ENCODE assay signal across 24 cellular contexts in genomic region chr6:21942910-21943309, GRCh38.
DNase-seq lines count a peak whose midpoint lies in the region; ATAC-seq, FAIRE-seq and TF ChIP-seq lines count a peak whose summit lies in the region.
"Had no signal": no experiment of that assay in that cellular context is flagged by ENCODE, and none has a peak within 500 bp of the region (broad histone marks: within the 10 kb centered on the region; RNA-seq: fewer than 3 reads in every experiment).

No MANE protein-coding gene starts in this region.

- intact Hi-C loops in Panc1 (cut with micrococcal nuclease; ENCODE audit: unreplicated experiment) (no loop called here), endothelial cell of umbilical vein (cut with micrococcal nuclease) (loop anchor here (10.0 kb wide), 1 partner anchor 908 kb away; no protein-coding TSS in a partner anchor)

- H3K4me1 Mint-ChIP-seq in nephron progenitor cell, result peaks cover 36% of the 10 kb centered on the region
- H3K4me1 Mint-ChIP-seq: activated naive CD8-positive, alpha-beta T cell treated with anti-CD3 and anti-CD28 coated beads for 36 hours; memory B cell had no signal

- H3K9me1 ChIP-seq in endothelial cell of umbilical vein (replicated peaks; ENCODE audit: control insufficient read depth, extremely low read depth, insufficient read depth, low read length), result no peaks in the 10 kb centered on the region

- in situ Hi-C loops in Caki2 (cut with HindIII; ENCODE audit: low pct_unique_long_range_greater_than_20kb, low sequenced_read_pairs) (no loop called here), Panc1 (cut with HindIII; ENCODE audit: low pct_unique_long_range_greater_than_20kb, low sequenced_read_pairs) (no loop called here)

- peaks cover 7% of the 10 kb centered on the region for H3K27me3 Mint-ChIP-seq in nephron progenitor cell (ENCODE audit: low read depth, poor library complexity)
- H3K27me3 Mint-ChIP-seq: activated naive CD8-positive, alpha-beta T cell treated with anti-CD3 and anti-CD28 coated beads for 36 hours; memory B cell; naive B cell had no signal

- H3K27me3 ChIP-seq in Panc1 (ENCODE audit: control insufficient read depth, insufficient read depth, low read length) (no peaks in the 10 kb centered on the region), endothelial cell of umbilical vein (ENCODE audit: control insufficient read depth in 2 of 2, insufficient read depth in 2 of 2, low read length in 2 of 2) (no peaks in the 10 kb centered on the region)
- H3K27me3 ChIP-seq: brain microvascular endothelial cell, colonic mucosa had no signal

- no peaks in the 10 kb centered on the region for H3K79me2 ChIP-seq in endothelial cell of umbilical vein (ENCODE audit: control insufficient read depth, insufficient read depth, low read length)
- H3K79me2 ChIP-seq: parathyroid adenoma had no signal

- H3K36me3 ChIP-seq in Panc1 (ENCODE audit: control insufficient read depth, insufficient read depth, low read length) (no peaks in the 10 kb centered on the region), endothelial cell of umbilical vein (ENCODE audit: control insufficient read depth in 2 of 2, extremely low read depth in 1 of 2, insufficient read depth in 2 of 2, low read length in 2 of 2) (no peaks in the 10 kb centered on the region)
- H3K36me3 ChIP-seq: brain microvascular endothelial cell, colonic mucosa, HAP-1 had no signal

- H3K27ac ChIP-seq in Panc1 (ENCODE audit: low read length) (0 out of 2 replicates have a peak overlapping the region, but pooled peaks have one; percentile 15), endothelial cell of umbilical vein (ENCODE audit: insufficient read depth, low read depth, low read length) (peak overlapping the region; percentile 46)
- H3K27ac ChIP-seq: brain microvascular endothelial cell, colonic mucosa, parathyroid adenoma had no signal

- H3K4me2 ChIP-seq in endothelial cell of umbilical vein (ENCODE audit: insufficient read depth, low read length), result peak overlapping the region; percentile 42

- H3K4me1 ChIP-seq in Panc1 (ENCODE audit: control insufficient read depth, insufficient read depth, low read length) (0 out of 2 replicates have a peak, but pooled peaks cover 1% of the 10 kb centered on the region), endothelial cell of umbilical vein (ENCODE audit: control insufficient read depth, extremely low read depth, insufficient read depth, low read length) (peaks cover 27% of the 10 kb centered on the region)
- H3K4me1 ChIP-seq: colonic mucosa had no signal

- H3K36me3 Mint-ChIP-seq in nephron progenitor cell (ENCODE audit: low read depth), result peaks cover 42% of the 10 kb centered on the region
- H3K36me3 Mint-ChIP-seq: activated naive CD8-positive, alpha-beta T cell treated with anti-CD3 and anti-CD28 coated beads for 36 hours; CD8-positive, alpha-beta T cell; memory B cell; naive B cell had no signal

- CTCF ChIA-PET in Panc1 (lab: Charles Lee) (no interaction called here), endothelial cell of umbilical vein (lab: Charles Lee) (interaction anchor here (0.7 to 1.6 kb wide), 4 partner anchors 10 to 332 kb away, joined by 3 to 4 read pairs (median 3); no protein-coding TSS in a partner anchor)

- BruUV-seq in Panc1 (replicated peaks; lab: Mats Ljungman, UMichigan) (no TSS peak), endothelial cell of umbilical vein (replicated peaks; lab: Mats Ljungman, UMichigan) (no TSS peak)

- POLR2A ChIA-PET in Panc1 (lab: Charles Lee) (no interaction called here), endothelial cell of umbilical vein (lab: Charles Lee) (interaction anchor here (0.7 to 1.2 kb wide), 2 partner anchors 348 to 349 kb away, joined by 3 to 4 read pairs; partner anchors contain the start of gene SOX4)

- H3K9ac ChIP-seq in endothelial cell of umbilical vein (replicated peaks; ENCODE audit: extremely low read depth, insufficient read depth, low read length), result peak overlapping the region; percentile 36
- H3K9ac ChIP-seq: parathyroid adenoma had no signal

- H3K4me3 Mint-ChIP-seq in nephron progenitor cell, result no peak overlapping the region
- H3K4me3 Mint-ChIP-seq: activated naive CD8-positive, alpha-beta T cell treated with anti-CD3 and anti-CD28 coated beads for 36 hours; CD8-positive, alpha-beta T cell; memory B cell; naive B cell had no signal

- peak overlapping the region; percentile 43 for H2AFZ ChIP-seq in endothelial cell of umbilical vein (ENCODE audit: low read depth, low read length)
- H2AFZ ChIP-seq: parathyroid adenoma had no signal

- FAIRE-seq in endothelial cell of umbilical vein (lab: Jason Lieb, UNC), result peak; percentile 46
- FAIRE-seq: frontal cortex had no signal

- H3K9me3 Mint-ChIP-seq in nephron progenitor cell, result no peaks in the 10 kb centered on the region
- H3K9me3 Mint-ChIP-seq: activated naive CD8-positive, alpha-beta T cell treated with anti-CD3 and anti-CD28 coated beads for 36 hours; activated T-helper 2 cell treated with anti-CD3 and anti-CD28 coated beads, Interferon-gamma antibody, Interleukin-2, Interleukin-4, amounts not matched to agents 10 μg/mL and 5 μg/mL and 100 μg/mL, durations not matched to agents 14 hours and 24 hours and 36 hours; CD8-positive, alpha-beta T cell had no signal

- no peak for TF ChIP-seq POLR2A in endothelial cell of umbilical vein (IDR thresholded peaks at IDR 0.05; ENCODE audit: low read depth, low read length)

- peak; percentile 77 for DNase-seq in Caki2 (ENCODE audit: low read depth)
- no peak for DNase-seq in Panc1 (ENCODE audit: low read depth, low spot score)
- peak; percentile 67 for DNase-seq in endothelial cell of umbilical vein (ENCODE audit: low read depth, low spot score)
- no peak for DNase-seq in nephron progenitor cell
- DNase-seq in NCI-H82 treated with DMSO at 0.1 percent for 48 hours (lab: John Stamatoyannopoulos, UW; ENCODE audit: unreplicated experiment), result no peak
- DNase-seq in NCI-H128 (lab: John Stamatoyannopoulos, UW; ENCODE audit: unreplicated experiment), result no peak
- no peak for DNase-seq in NCI-H2029 treated with DMSO at 0.1 percent for 48 hours (lab: John Stamatoyannopoulos, UW)
- DNase-seq: activated CD4-positive, alpha-beta T cell treated with anti-CD3 and anti-CD28 coated beads for 48 hours; activated naive CD8-positive, alpha-beta T cell treated with anti-CD3 and anti-CD28 coated beads for 36 hours; brain microvascular endothelial cell; CD8-positive, alpha-beta T cell; colonic mucosa; left cardiac atrium; naive B cell; NCI-H2107; NCI-H524 treated with DMSO at 0.1 percent for 48 hours; SHP77 treated with DMSO at 0.1 percent for 48 hours had no signal

- H3K9me3 ChIP-seq in Panc1 (ENCODE audit: control insufficient read depth, insufficient read depth, low read depth, low read length) (no peaks in the 10 kb centered on the region), endothelial cell of umbilical vein (replicated peaks; ENCODE audit: control insufficient read depth, insufficient read depth, low read length) (no peaks in the 10 kb centered on the region)
- H3K9me3 ChIP-seq: colonic mucosa, HAP-1 had no signal

- no peaks in the 10 kb centered on the region for H4K20me1 ChIP-seq in endothelial cell of umbilical vein (replicated peaks; ENCODE audit: control insufficient read depth, extremely low read depth, insufficient read depth, low read length)

- peak overlapping the region; percentile 19 for H3K27ac Mint-ChIP-seq in nephron progenitor cell
- H3K27ac Mint-ChIP-seq: activated naive CD8-positive, alpha-beta T cell treated with anti-CD3 and anti-CD28 coated beads for 36 hours; activated T-helper 2 cell treated with anti-CD3 and anti-CD28 coated beads, Interferon-gamma antibody, Interleukin-2, Interleukin-4, amounts not matched to agents 10 μg/mL and 5 μg/mL and 100 μg/mL, durations not matched to agents 14 hours and 24 hours and 36 hours; CD8-positive, alpha-beta T cell; memory B cell; naive B cell had no signal

- dilution Hi-C loops in endothelial cell of umbilical vein (cut with MboI; ENCODE audit: extremely low pct_ligation_motif_present, low sequenced_read_pairs), result no loop called here

- no peak for ATAC-seq in Panc1
- ATAC-seq in GM18868 (IDR thresholded peaks at IDR 0.05; ENCODE audit: unreplicated experiment), result no peak
- ATAC-seq: CD8-positive, alpha-beta T cell; left cardiac atrium; sciatic nerve had no signal

- H3K4me3 ChIP-seq in Panc1 (ENCODE audit: low read depth in 2 of 2, low read length in 2 of 2) (no peak overlapping the region), endothelial cell of umbilical vein (replicated peaks in 1 of 3; ENCODE audit: insufficient read depth in 1 of 3, low read depth in 1 of 3, low read length in 3 of 3) (no peak overlapping the region)
- H3K4me3 ChIP-seq: colonic mucosa, HAP-1 had no signal

- TF ChIP-seq CTCF in Panc1 (IDR thresholded peaks at IDR 0.05) (no peak), endothelial cell of umbilical vein (IDR thresholded peaks at IDR 0.05; ENCODE audit: extremely low read depth in 1 of 2, insufficient read depth in 1 of 2, low read depth in 1 of 2, low read length in 2 of 2) (no peak), nephron progenitor cell (IDR thresholded peaks at IDR 0.05) (no peak)

TF ChIP-seq in endothelial cell of umbilical vein, 7 proteins besides CTCF, POLR2A, EP300 and RAD21:
- TF ChIP-seq JUN (IDR thresholded peaks at IDR 0.05; ENCODE audit: borderline replicate concordance, insufficient read depth, insufficient read length, low read depth), result no peak
- TF ChIP-seq FOS (IDR thresholded peaks at IDR 0.05; ENCODE audit: borderline replicate concordance, insufficient read depth, low read length), result peak; percentile 38
- no peak for TF ChIP-seq POLR2AphosphoS5 (IDR thresholded peaks at IDR 0.05; ENCODE audit: insufficient read depth, low read depth, low read length)
- TF ChIP-seq GATA2 (IDR thresholded peaks at IDR 0.05; ENCODE audit: insufficient read depth, insufficient read length, low read depth, low read length), result peak; percentile 11
- TF ChIP-seq MAX (IDR thresholded peaks at IDR 0.05; ENCODE audit: insufficient read depth, insufficient read length), result no peak

Comparison
In these comparisons a context has a peak if more than half of its experiments do, and no peak if none do; other contexts are left out.
1. DNase-seq: peak in Caki2 (single experiment) and endothelial cell of umbilical vein (single experiment); none in Panc1 (single experiment), nephron progenitor cell (single experiment), NCI-H82 treated with DMSO at 0.1 percent for 48 hours (single experiment), NCI-H128 (single experiment) and NCI-H2029 treated with DMSO at 0.1 percent for 48 hours (single experiment).